ENCODE assay signal across 9 cellular contexts in the genomic region with DNA sequence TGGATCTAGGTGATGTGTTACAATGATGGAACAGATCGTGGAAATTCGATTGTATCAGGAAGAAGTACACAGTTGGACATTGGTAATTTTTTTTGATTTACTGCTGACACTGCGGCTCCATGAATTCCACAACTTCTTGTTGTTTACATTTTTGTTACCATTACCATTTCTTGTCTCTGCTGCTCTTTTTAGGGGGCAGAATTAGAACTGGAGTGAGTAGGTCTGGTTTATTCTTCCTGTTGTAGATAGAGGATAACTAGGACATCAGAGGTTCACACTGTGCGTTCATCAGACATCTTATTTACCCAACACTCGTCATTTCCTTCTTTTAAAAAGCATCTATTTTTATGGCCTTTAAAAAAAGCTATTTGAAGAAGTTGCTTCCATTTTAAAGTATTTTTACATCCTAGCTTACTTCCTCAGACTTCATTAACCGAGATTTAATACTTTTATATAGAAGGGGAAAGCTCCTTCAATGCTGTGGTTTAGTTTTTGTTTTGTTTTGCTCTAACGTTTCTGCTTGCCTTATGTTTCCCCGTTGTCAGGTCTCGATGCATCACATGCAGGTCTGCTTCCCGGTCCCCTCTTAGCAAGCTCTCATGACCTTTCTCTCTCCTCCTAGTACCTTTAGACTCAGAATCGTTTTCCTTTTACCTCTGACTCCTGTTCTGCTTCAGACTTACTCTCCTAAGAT.
A peak's percentile ranks its signal among the peaks of the same experiment; 100 is the strongest.
DNase-seq lines count a peak whose midpoint lies in the region; ATAC-seq and TF ChIP-seq lines count a peak whose summit lies in the region.
"Had no signal": no experiment of that assay in that cellular context is flagged by ENCODE, and none has a peak within 500 bp of the region (broad histone marks: within the 10 kb centered on the region; RNA-seq: fewer than 3 reads in every experiment).

No MANE protein-coding gene starts in this region.

- H3K36me3 ChIP-seq in HUES64 (ENCODE audit: insufficient read depth, low read length) = no peaks in the 10 kb centered on the region

- no peak overlapping the region for H3K9ac ChIP-seq in HUES64 (ENCODE audit: low read depth, low read length)

- WGBS in HUES64 = 91% methylated on average over 8 of the region's 11 CpGs

- ATAC-seq in GM21515 (IDR thresholded peaks at IDR 0.05; ENCODE audit: unreplicated experiment) = peak; percentile 60
- ATAC-seq in memory B cell (ENCODE audit: low read depth) = peak; percentile 82
- no peak for ATAC-seq in GM19328 (IDR thresholded peaks at IDR 0.05; ENCODE audit: unreplicated experiment)
- no peak for ATAC-seq in GM21367 (IDR thresholded peaks at IDR 0.05; ENCODE audit: unreplicated experiment)

- 0 out of 2 replicates have a peak overlapping the region, but pooled peaks have one; percentile 23 for H3K27ac ChIP-seq in HUES64 (ENCODE audit: low read depth, low read length)

- peak overlapping the region; percentile 97 for H3K27ac Mint-ChIP-seq in memory B cell

- H3K36me3 Mint-ChIP-seq in memory B cell = peaks cover 13% of the 10 kb centered on the region

- peak overlapping the region; percentile 73 for H3K4me3 Mint-ChIP-seq in memory B cell

- H3K4me1 ChIP-seq in HUES64 (ENCODE audit: insufficient read depth, low read length) = peaks cover 55% of the 10 kb centered on the region

- H3K27me3 ChIP-seq in HUES64 (ENCODE audit: insufficient read depth, low read length) = no peaks in the 10 kb centered on the region

- H3K4me3 ChIP-seq in GM12865 (ENCODE audit: low read depth, low read length) (peak overlapping the region; percentile 52), HUES64 (ENCODE audit: low read length) (no peak overlapping the region)

- DNase-seq in GM12865 (ENCODE audit: low read depth) (peak; percentile 64), memory B cell (ENCODE audit: low spot score in 2 of 2) (peak in 1 of 2 donors; percentile 28), SHP77 (lab: John Stamatoyannopoulos, UW) (no peak), HK-2 (ENCODE audit: unreplicated experiment) (no peak)
- DNase-seq: nucleus accumbens had no signal

- no peak for TF ChIP-seq CTCF in GM12865 (IDR thresholded peaks at IDR 0.05; ENCODE audit: insufficient read depth, low read depth, low read length, missing control alignments)

- H3K9me3 Mint-ChIP-seq in memory B cell = peaks cover 3% of the 10 kb centered on the region

- peaks cover 52% of the 10 kb centered on the region for H3K4me1 Mint-ChIP-seq in memory B cell

- no peaks in the 10 kb centered on the region for H3K9me3 ChIP-seq in HUES64 (ENCODE audit: insufficient read depth, low read depth, low read length)

- no peaks in the 10 kb centered on the region for H3K27me3 Mint-ChIP-seq in memory B cell

Comparison
In these comparisons a context has a peak if more than half of its experiments do, and no peak if none do; other contexts are left out.
1. ATAC-seq: peak in GM21515 (single experiment) and memory B cell (single experiment); none in GM19328 (single experiment) and GM21367 (single experiment).